Comparison of ENCODE assay signal across 2 cellular contexts in genomic region chr2:217661378-217661777, GRCh38.
TF ChIP-seq lines count a peak whose summit lies in the region.

No MANE protein-coding gene starts in this region.

TF ChIP-seq in SK-N-SH, 30 proteins besides CTCF, POLR2A, EP300 and RAD21 (continued from another document):
- no peak for TF ChIP-seq TEAD4 (IDR thresholded peaks at IDR 0.05; ENCODE audit: borderline replicate concordance, insufficient read depth)
- no peak for TF ChIP-seq USF2 (IDR thresholded peaks at IDR 0.05; ENCODE audit: borderline replicate concordance, low read depth, low read length)
- no peak for TF ChIP-seq RCOR1 (IDR thresholded peaks at IDR 0.05; ENCODE audit: low read length)
- no peak for TF ChIP-seq FOSL2 (IDR thresholded peaks at IDR 0.05; ENCODE audit: borderline replicate concordance, low read depth)
- TF ChIP-seq PBX3 (IDR thresholded peaks at IDR 0.05): no peak
- no peak for TF ChIP-seq YY1 (IDR thresholded peaks at IDR 0.05; ENCODE audit: low read depth)
- TF ChIP-seq EZH2phosphoT487 (IDR thresholded peaks at IDR 0.05; ENCODE audit: borderline replicate concordance, low read depth): no peak
- no peak for TF ChIP-seq NRF1 (IDR thresholded peaks at IDR 0.05; ENCODE audit: low read depth, low read length)

TF ChIP-seq in SK-N-SH treated with all-trans-retinoic acid at 6 μM for 48 hours, 23 proteins besides CTCF, POLR2A, EP300 and RAD21 (continued from another document):
- TF ChIP-seq CSRNP3 (CRISPR knock-in tag; IDR thresholded peaks at IDR 0.05) (no peak), SNAI2 (CRISPR knock-in tag; IDR thresholded peaks at IDR 0.05) (no peak), PPARA (CRISPR knock-in tag; IDR thresholded peaks at IDR 0.05; ENCODE audit: borderline replicate concordance) (no peak)
